In genomic region chr14:92786427-92786756, GRCh38 we compare ENCODE assay signal across 15 cellular contexts. TPM values are rescaled to one million over a fixed set of nuclear protein-coding genes. Genes with fewer than 3 reads are reported as not detected.
DNase-seq lines count a peak whose midpoint lies in the region; ATAC-seq and TF ChIP-seq lines count a peak whose summit lies in the region.
"Had no signal": no experiment of that assay in that cellular context is flagged by ENCODE, and none has a peak within 500 bp of the region (broad histone marks: within the 10 kb centered on the region; RNA-seq: fewer than 3 reads in every experiment).

No MANE protein-coding gene starts in this region.

- no peak overlapping the region for H2BK120ac ChIP-seq in H9 (ENCODE audit: low read depth, low read length, poor library complexity, severe bottlenecking)

- H2BK20ac ChIP-seq in H9 (ENCODE audit: low read depth, low read length, poor library complexity, severe bottlenecking), result no peak overlapping the region

- H3K9ac ChIP-seq in H9 (ENCODE audit: extremely low read depth, insufficient read length, low read length), result no peak overlapping the region

- no peak overlapping the region for H3K4ac ChIP-seq in H9 (ENCODE audit: low read depth, low read length)

- H4K8ac ChIP-seq in H9 (replicated peaks; ENCODE audit: insufficient read length, low read depth, low read length), result no peak overlapping the region

- no peak overlapping the region for H2BK5ac ChIP-seq in H9 (ENCODE audit: insufficient read length, low read length)

- no peak overlapping the region for H2BK12ac ChIP-seq in H9 (ENCODE audit: insufficient read length, low read depth, low read length)

- H3T11ph ChIP-seq in H9 (ENCODE audit: low read length), result no peak overlapping the region

- H3K4me3 Mint-ChIP-seq in H9 (no peak overlapping the region), WTC11 (no peak overlapping the region)
- H3K4me3 Mint-ChIP-seq: activated CD4-positive, alpha-beta T cell treated with anti-CD3 and anti-CD28 coated beads for 36 hours; activated naive CD4-positive, alpha-beta T cell treated with anti-CD3 and anti-CD28 coated beads, Interleukin-2, amount 50 U/mL, for 24 hours; CD4-positive, CD25-positive, alpha-beta regulatory T cell; stimulated activated naive CD8-positive, alpha-beta T cell treated with anti-CD3 and anti-CD28 coated beads, Interleukin-15, Interleukin-2, amounts not matched to agents 100 ng/mL and 50 ng/mL, for 24 hours had no signal

- no peak overlapping the region for H3K14ac ChIP-seq in H9 (ENCODE audit: insufficient read depth, low read length)

- H3K9me3 ChIP-seq in H9 (ENCODE audit: control insufficient read depth, low read depth, low read length) (no peaks in the 10 kb centered on the region), ascending aorta (peaks cover 10 to 18% of the 10 kb centered on the region in 2 donors), lung (ENCODE audit: control insufficient read depth in 2 of 2, insufficient read depth in 1 of 2, low read length in 1 of 2) (no peaks in the 10 kb centered on the region), tibial artery (peaks cover 0 to 20% (median 0%) of the 10 kb centered on the region in 3 donors)

- no peaks in the 10 kb centered on the region; the same call in 1 of the 2 replicates for H3K4me1 ChIP-seq in H9 (ENCODE audit: insufficient read depth, low read length)
- H3K4me1 ChIP-seq in ascending aorta, result peaks cover 0 to 2% of the 10 kb centered on the region in 2 donors
- peaks cover 2 to 5% of the 10 kb centered on the region in 2 donors for H3K4me1 ChIP-seq in lung (ENCODE audit: control insufficient read depth in 2 of 2, insufficient read depth in 2 of 2, low read length in 2 of 2)
- peaks cover 0 to 5% (median 2%) of the 10 kb centered on the region in 4 donors for H3K4me1 ChIP-seq in tibial artery

- H3K27ac ChIP-seq in H9 (ENCODE audit: insufficient read length, low read depth, low read length) (no peak overlapping the region), ascending aorta (peak overlapping the region; percentile 38 to 61), lung (ENCODE audit: low read depth in 1 of 2, low read length in 1 of 2) (peak overlapping the region; percentile 20 to 78), tibial artery (peak overlapping the region; percentile 47 to 64)
- H3K27ac ChIP-seq: gastrocnemius medialis had no signal

- no peak overlapping the region for H3K4me2 ChIP-seq in H9 (ENCODE audit: insufficient read depth, insufficient read length, low read length)

- POLR2A ChIA-PET in WTC11 (lab: Charles Lee), result no interaction called here

- no peaks in the 10 kb centered on the region; the same call in 1 of the 2 replicates for H3K27me3 Mint-ChIP-seq in H9 (ENCODE audit: low read depth)
- H3K27me3 Mint-ChIP-seq in WTC11 (ENCODE audit: low read depth), result peaks cover 20% of the 10 kb centered on the region
- H3K27me3 Mint-ChIP-seq: activated CD4-positive, alpha-beta T cell treated with anti-CD3 and anti-CD28 coated beads for 36 hours; activated naive CD4-positive, alpha-beta T cell treated with anti-CD3 and anti-CD28 coated beads, Interleukin-2, amount 50 U/mL, for 24 hours; stimulated activated naive CD8-positive, alpha-beta T cell treated with anti-CD3 and anti-CD28 coated beads, Interleukin-15, Interleukin-2, amounts not matched to agents 100 ng/mL and 50 ng/mL, for 24 hours had no signal

- TF ChIP-seq CTCF in H9 (conservative IDR thresholded peaks at IDR 0.05) (no peak), ascending aorta (IDR thresholded peaks at IDR 0.05) (no peak), lung (IDR thresholded peaks at IDR 0.05; ENCODE audit: control extremely low read depth, extremely low read depth) (no peak), tibial artery (IDR thresholded peaks at IDR 0.05) (no peak), WTC11 (IDR thresholded peaks at IDR 0.05) (no peak)

- no peak overlapping the region for H2BK15ac ChIP-seq in H9 (ENCODE audit: low read depth, low read length)

- intact Hi-C loops in ascending aorta (cut with DNase I), result no loop called here
- intact Hi-C loops in tibial artery (cut with DNase I; ENCODE audit: low total_unique reads), result no loop called here

- CTCF ChIA-PET in WTC11 (lab: Charles Lee), result interaction anchor here (1.0 kb wide), 2 partner anchors 44 to 71 kb away, joined by 3 to 5 read pairs; no protein-coding TSS in a partner anchor

- peak overlapping the region; percentile 65 for H2AFZ ChIP-seq in H9 (ENCODE audit: low read length)

- H3K23ac ChIP-seq in H9 (ENCODE audit: insufficient read length, low read depth, low read length), result no peak overlapping the region

- peaks cover 16 to 25% of the 10 kb centered on the region in 2 experiments for H3K9me3 Mint-ChIP-seq in H9
- H3K9me3 Mint-ChIP-seq in WTC11, result peaks cover 38% of the 10 kb centered on the region

- DNase-seq in H9 (no peak), ascending aorta (ENCODE audit: low spot score in 2 of 2) (no peak), lung (ENCODE audit: low spot score) (no peak), tibial artery (no peak), WTC11 (ENCODE audit: low spot score) (no peak), left lobe of liver (ENCODE audit: low spot score) (no peak)
- DNase-seq: activated CD4-positive, alpha-beta T cell treated with anti-CD3 and anti-CD28 coated beads for 36 hours; CD4-positive, CD25-positive, alpha-beta regulatory T cell; DND-41; gastrocnemius medialis; NCI-H146; SHP77 treated with DMSO at 0.1 percent for 48 hours had no signal

- no CpG with 5 or more reads among the region's 1 CpG for WGBS in H9 (ENCODE audit: extremely low coverage, insufficient read length, low lambda C conversion rate)
- 69 to 94% methylated on average over 1 of the region's 1 CpG for WGBS in lung, 2 donors

- peak overlapping the region in 1 of 3 experiments; percentile 35; a peak in 2 of 7 replicates for H3K27ac Mint-ChIP-seq in H9
- H3K27ac Mint-ChIP-seq in WTC11, result no peak overlapping the region; the same call in 1 of the 2 replicates
- H3K27ac Mint-ChIP-seq: activated CD4-positive, alpha-beta T cell treated with anti-CD3 and anti-CD28 coated beads for 36 hours; activated naive CD4-positive, alpha-beta T cell treated with anti-CD3 and anti-CD28 coated beads, Interleukin-2, amount 50 U/mL, for 24 hours; CD4-positive, CD25-positive, alpha-beta regulatory T cell; stimulated activated naive CD8-positive, alpha-beta T cell treated with anti-CD3 and anti-CD28 coated beads, Interleukin-15, Interleukin-2, amounts not matched to agents 100 ng/mL and 50 ng/mL, for 24 hours had no signal

- H4K5ac ChIP-seq in H9 (ENCODE audit: insufficient read length, low read depth, low read length), result peak overlapping the region; percentile 60

- H3K4me1 Mint-ChIP-seq in H9 (no peaks in the 10 kb centered on the region; a peak in 2 of 4 replicates), WTC11 (peaks cover 4% of the 10 kb centered on the region)

- H3K79me1 ChIP-seq in H9 (ENCODE audit: insufficient read depth, low read depth, low read length, poor library complexity, severe bottlenecking), result no peaks in the 10 kb centered on the region

- H2AK5ac ChIP-seq in H9 (ENCODE audit: insufficient read length, low read length), result no peak overlapping the region

- H3K79me2 ChIP-seq in H9 (ENCODE audit: insufficient read depth, low read length), result no peaks in the 10 kb centered on the region

- H3K36me3 Mint-ChIP-seq in H9 (ENCODE audit: insufficient read depth in 1 of 3, low read depth in 3 of 3), result peaks cover 4 to 8% (median 4%) of the 10 kb centered on the region in 3 experiments; a peak in 5 of 7 replicates
- H3K36me3 Mint-ChIP-seq in WTC11, result peaks cover 24% of the 10 kb centered on the region

- ATAC-seq in lung (ENCODE audit: insufficient read depth, low FRiP score) (no peak), HG03378 (IDR thresholded peaks at IDR 0.05; ENCODE audit: unreplicated experiment) (no peak), WTC11 (no peak), left lobe of liver (no peak)
- ATAC-seq: activated CD4-positive, alpha-beta T cell treated with anti-CD3 and anti-CD28 coated beads for 36 hours; gastrocnemius medialis had no signal

- H3K27me3 ChIP-seq in H9 (ENCODE audit: insufficient read depth, low read length), result no peaks in the 10 kb centered on the region
- no peaks in the 10 kb centered on the region for H3K27me3 ChIP-seq in ascending aorta
- H3K27me3 ChIP-seq in lung (ENCODE audit: control insufficient read depth, insufficient read depth), result no peaks in the 10 kb centered on the region
- no peaks in the 10 kb centered on the region for H3K27me3 ChIP-seq in tibial artery
- H3K27me3 ChIP-seq: gastrocnemius medialis had no signal

- no peaks in the 10 kb centered on the region for H4K20me1 ChIP-seq in H9 (ENCODE audit: control insufficient read depth, insufficient read depth, insufficient read length)

- H3K23me2 ChIP-seq in H9 (ENCODE audit: insufficient read length, low read depth, low read length, poor library complexity, severe bottlenecking), result no peaks in the 10 kb centered on the region

- no peak overlapping the region for H3K4me3 ChIP-seq in ascending aorta
- H3K4me3 ChIP-seq in lung, result no peak overlapping the region
- H3K4me3 ChIP-seq in tibial artery, result no peak overlapping the region
- H3K4me3 ChIP-seq: gastrocnemius medialis had no signal

- no peaks in the 10 kb centered on the region for H3K36me3 ChIP-seq in ascending aorta
- no peaks in the 10 kb centered on the region for H3K36me3 ChIP-seq in lung (ENCODE audit: control insufficient read depth in 2 of 2, insufficient read depth in 2 of 2, low read length in 2 of 2)
- no peaks in the 10 kb centered on the region for H3K36me3 ChIP-seq in tibial artery
- H3K36me3 ChIP-seq: gastrocnemius medialis had no signal

- no peak overlapping the region for H3K18ac ChIP-seq in H9 (ENCODE audit: insufficient read length, low read depth, low read length)

- no peak overlapping the region for H4K91ac ChIP-seq in H9 (ENCODE audit: insufficient read length, low read depth, low read length)

- no peak overlapping the region for H3K56ac ChIP-seq in H9 (ENCODE audit: insufficient read length, low read depth, low read length)

TF ChIP-seq in WTC11, 78 proteins besides CTCF, POLR2A, EP300 and RAD21 (continues in another document):
- TF ChIP-seq CREM (CRISPR knock-in tag; IDR thresholded peaks at IDR 0.05), result no peak
- TF ChIP-seq USF1 (CRISPR knock-in tag; IDR thresholded peaks at IDR 0.05), result no peak

RNA-seq across cellular contexts. Expression of gene GOLGA5, which starts 7.7 kb away (rescaled TPM):
- total RNA-seq in H9 (2021) (23.9 and 25.4 TPM in 2 replicates), ascending aorta (26.3 TPM), lung (10 to 100 TPM; 33.0 to 35.0 TPM), WTC11 (2021) (23.8 to 27.0 TPM (median 25.0 TPM) in 3 replicates), left lobe of liver (20.9 TPM)
- 10 to 100 TPM; 26.9 to 36.9 TPM for polyA plus RNA-seq in lung

RNA-seq across cellular contexts. Expression of gene LGMN, which starts 38.0 kb away (rescaled TPM):
- 55.0 and 55.3 TPM in 2 replicates for total RNA-seq in H9 (2021)
- 76.7 TPM for total RNA-seq in ascending aorta
- 100 to 1,000 TPM; 122 to 151 TPM for total RNA-seq in lung
- polyA plus RNA-seq in lung, result 100 to 1,000 TPM; 115 to 182 TPM
- 55.7 to 68.0 TPM (median 66.1 TPM) in 3 replicates for total RNA-seq in WTC11 (2021)
- 47.0 TPM for total RNA-seq in left lobe of liver
